In genomic region chr20:6629564-6629963, GRCh38 we compare ENCODE assay signal across 24 cellular contexts.
"Had no signal": no experiment of that assay in that cellular context is flagged by ENCODE, and none has a peak within 500 bp of the region (broad histone marks: within the 10 kb centered on the region; RNA-seq: fewer than 3 reads in every experiment).

No MANE protein-coding gene starts in this region.

- H3K9me3 ChIP-seq: MG63 had no signal

- H3K27ac ChIP-seq: breast epithelium had no signal

- H3K4me3 ChIP-seq: breast epithelium, MG63 had no signal

- ATAC-seq: activated CD8-positive, alpha-beta T cell treated with anti-CD3 and anti-CD28 coated beads, Interleukin-2, amount 10 ng/mL, durations not matched to agents 7 days and 5 days; T-helper 17 cell; WTC11 had no signal

- H3K36me3 ChIP-seq: breast epithelium, MG63 had no signal

- DNase-seq: activated CD4-positive, alpha-beta T cell treated with anti-CD3 and anti-CD28 coated beads for 48 hours; activated CD4-positive, alpha-beta T cell treated with anti-CD3 and anti-CD28 coated beads, Interleukin-2, amount 50 U/mL, for 4 hours; activated CD4-positive, CD25-positive, alpha-beta regulatory T cell treated with anti-CD3 and anti-CD28 coated beads, Interleukin-2, amount 50 U/mL, for 72 hours; activated CD8-positive, alpha-beta memory T cell treated with anti-CD3 and anti-CD28 coated beads, Interleukin-2, amount 50 U/mL, for 48 hours; activated CD8-positive, alpha-beta T cell treated with anti-CD3 and anti-CD28 coated beads, Interleukin-2, amount 10 ng/mL, durations not matched to agents 7 days and 5 days; activated effector memory CD4-positive, alpha-beta T cell treated with Interleukin-2 at 50 U/mL for 16 hours; activated naive CD4-positive, alpha-beta T cell; activated T-cell treated with anti-CD3 and anti-CD28 coated beads, Interleukin-2, amount 50 U/mL, for 24 hours; aorta; KG1; MG63; MV-4-11; NCI-H1092 treated with DMSO at 0.1 percent for 48 hours; NCI-H1417 treated with DMSO at 0.1 percent for 48 hours; NCI-H1694; NCI-H2029; NCI-H345; NCI-H510A treated with DMSO at 0.1 percent for 48 hours; NCI-H69; SIG-M5; T-helper 17 cell; T-helper 9 cell had no signal

- H3K4me1 ChIP-seq: breast epithelium had no signal

- H3K27me3 ChIP-seq: breast epithelium had no signal
